In the genomic region with DNA sequence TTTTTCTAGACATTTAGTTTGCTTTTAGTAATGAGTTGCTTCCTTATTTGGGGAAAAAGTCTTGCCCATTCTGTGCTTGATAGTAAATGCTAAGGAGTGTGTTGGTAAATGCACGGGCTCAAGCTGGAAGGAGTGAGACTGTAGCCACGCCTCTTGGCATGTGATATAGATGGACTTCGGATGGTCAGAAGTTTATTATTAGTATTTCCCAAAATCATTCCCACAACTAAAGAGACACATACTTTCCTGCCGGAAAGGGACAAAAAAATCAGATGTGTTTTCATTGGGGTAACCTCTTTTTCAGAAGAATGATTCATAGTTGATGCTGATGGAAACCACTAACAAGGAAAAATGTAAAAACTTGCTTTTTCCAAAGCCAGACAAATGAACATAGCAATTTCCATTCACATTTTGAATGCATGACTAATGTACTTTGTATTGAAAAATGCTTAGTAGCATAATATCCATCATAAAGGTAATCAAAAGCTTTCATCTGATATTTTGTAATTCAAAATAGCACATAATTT, we compare ENCODE assay signal across 12 cellular contexts.
A peak's percentile ranks its signal among the peaks of the same experiment; 100 is the strongest.
DNase-seq lines count a peak whose midpoint lies in the region; ATAC-seq, FAIRE-seq and TF ChIP-seq lines count a peak whose summit lies in the region.
"Had no signal": no experiment of that assay in that cellular context is flagged by ENCODE, and none has a peak within 500 bp of the region (broad histone marks: within the 10 kb centered on the region; RNA-seq: fewer than 3 reads in every experiment).

No MANE protein-coding gene starts in this region.

- 61 to 82% (median 75%) methylated on average over 4 of the region's 4 CpGs for WGBS in spleen, 5 donors

- H3K36me3 ChIP-seq in spleen = no peaks in the 10 kb centered on the region

- H3K9me3 ChIP-seq in spleen = no peaks in the 10 kb centered on the region

- H3K4me3 Mint-ChIP-seq in brain = peak overlapping the region in 1 of 5 experiments; percentile 52
- H3K4me3 Mint-ChIP-seq: activated CD8-positive, alpha-beta T cell treated with anti-CD3 and anti-CD28 coated beads, Interleukin-2, amount 10 ng/mL, durations not matched to agents 7 days and 5 days had no signal

- H3K36me3 Mint-ChIP-seq in brain = no peaks in the 10 kb centered on the region

- no peak overlapping the region for H3K4me3 ChIP-seq in spleen

- H3K27ac Mint-ChIP-seq in brain = peak overlapping the region; percentile 20 to 96 (median 85)
- H3K27ac Mint-ChIP-seq: activated CD8-positive, alpha-beta T cell treated with anti-CD3 and anti-CD28 coated beads, Interleukin-2, amount 10 ng/mL, durations not matched to agents 7 days and 5 days had no signal

- peaks cover 6% of the 10 kb centered on the region for H3K27me3 Mint-ChIP-seq in brain

- H3K27me3 ChIP-seq in spleen (replicated peaks in 1 of 7) = no peaks in the 10 kb centered on the region

- TF ChIP-seq CTCF in brain (conservative IDR thresholded peaks at IDR 0.05) (no peak), spleen (IDR thresholded peaks at IDR 0.05 in 8 of 11, conservative IDR thresholded peaks at IDR 0.05 in 3 of 11) (no peak)

- peaks cover 44% of the 10 kb centered on the region for H3K4me1 Mint-ChIP-seq in brain

- no peaks in the 10 kb centered on the region for H3K9me3 Mint-ChIP-seq in brain

- H3K4me1 ChIP-seq in spleen = peaks cover 3 to 38% (median 8%) of the 10 kb centered on the region in 6 donors

- FAIRE-seq in H54 (lab: Jason Lieb, UNC) = peak; percentile 27
- FAIRE-seq: islet of Langerhans had no signal

- TF ChIP-seq POLR2A in H54 (IDR thresholded peaks at IDR 0.05; ENCODE audit: low read depth, low read length) = no peak
- TF ChIP-seq POLR2A in spleen (IDR thresholded peaks at IDR 0.05) = no peak

- ATAC-seq in left ventricle myocardium superior (peak; percentile 45), left colon (no peak)
- ATAC-seq: activated CD8-positive, alpha-beta T cell treated with anti-CD3 and anti-CD28 coated beads, Interleukin-2, amount 10 ng/mL, durations not matched to agents 7 days and 5 days had no signal

- DNase-seq in H54 (ENCODE audit: insufficient read length, low spot score) (no peak), left ventricle myocardium superior (no peak), spleen (no peak), caudate nucleus (lab: John Stamatoyannopoulos, UW) (no peak), head of caudate nucleus (no peak), left colon (no peak), nucleus accumbens (lab: John Stamatoyannopoulos, UW) (no peak)
- DNase-seq: activated CD8-positive, alpha-beta T cell treated with anti-CD3 and anti-CD28 coated beads, Interleukin-2, amount 10 ng/mL, durations not matched to agents 7 days and 5 days; NCI-H1417; SHP77 treated with DMSO at 0.1 percent for 48 hours had no signal

- intact Hi-C loops in left ventricle myocardium superior (cut with micrococcal nuclease) = loop anchor here (10.0 kb wide), 2 partner anchors 67 to 133 kb away; a partner anchor contains a TSS
- intact Hi-C loops in spleen (cut with DNase I; ENCODE audit: low total_unique reads) = no loop called here
- intact Hi-C loops in head of caudate nucleus (cut with DNase I) = no loop called here
- intact Hi-C loops in left colon (cut with DNase I, micrococcal nuclease) = no loop called here

- H3K27ac ChIP-seq in spleen = peak overlapping the region in 7 of 8 donors; percentile 51 to 75 (median 69)
- H3K27ac ChIP-seq in caudate nucleus (ENCODE audit: low read depth, low read length) = no peak overlapping the region
